ENCODE assay signal across 22 cellular contexts in genomic region chr2:69300650-69301049, GRCh38.
DNase-seq lines count a peak whose midpoint lies in the region; ATAC-seq, FAIRE-seq and TF ChIP-seq lines count a peak whose summit lies in the region.
"Had no signal": no experiment of that assay in that cellular context is flagged by ENCODE, and none has a peak within 500 bp of the region (broad histone marks: within the 10 kb centered on the region; RNA-seq: fewer than 3 reads in every experiment).

No MANE protein-coding gene starts in this region.

- CTCF ChIA-PET in A549 (lab: Yijun Ruan, JAX) = interaction anchor here (0.6 to 3.5 kb wide), 3 partner anchors 7 to 85 kb away, joined by 3 to 27 read pairs (median 3); no protein-coding TSS in a partner anchor

- POLR2A ChIA-PET in A549 (lab: Yijun Ruan, JAX) = no interaction called here

- H3K4me3 ChIP-seq in A549 (no peak overlapping the region), fibroblast of mammary gland (ENCODE audit: control insufficient read depth, low read depth, low read length) (no peak overlapping the region)
- H3K4me3 ChIP-seq: GM12878, GM23338, MG63, SK-N-MC had no signal

- H3K4me1 ChIP-seq in A549 = peaks cover 37% of the 10 kb centered on the region

- ATAC-seq in A549 = no peak
- no peak for ATAC-seq in GM21367 (IDR thresholded peaks at IDR 0.05; ENCODE audit: unreplicated experiment)
- no peak for ATAC-seq in HG02970 (IDR thresholded peaks at IDR 0.05; ENCODE audit: low FRiP score, unreplicated experiment)
- ATAC-seq: GM12878, GM23338 had no signal

- TF ChIP-seq RAD21 in A549 (conservative IDR thresholded peaks at IDR 0.05 in 1 of 2, IDR thresholded peaks at IDR 0.05 in 1 of 2) = no peak

- FAIRE-seq in A549 (lab: Jason Lieb, UNC) = no peak
- FAIRE-seq: GM12878, GM18507, GM19239 had no signal

- H3K27me3 Mint-ChIP-seq in HFFc6 (ENCODE audit: insufficient read depth) = no peaks in the 10 kb centered on the region; the same call in 1 of the 2 replicates

- DNase-seq in A549 (ENCODE audit: low read depth in 1 of 2, low spot score in 1 of 2) (no peak), MV-4-11 (lab: John Stamatoyannopoulos, UW) (peak; percentile 72), SKM-1 (lab: John Stamatoyannopoulos, UW; ENCODE audit: unreplicated experiment) (peak; percentile 41), fibroblast of mammary gland (ENCODE audit: low read depth) (peak; percentile 52), GM10266 (ENCODE audit: extremely low spot score) (no peak), HFFc6 (no peak)
- DNase-seq: 8988T, DMS53, MG63, NCI-H1417 treated with DMSO at 0.1 percent for 48 hours, NCI-H2029, NCI-H2171 treated with DMSO at 0.1 percent for 48 hours, NCI-H524 had no signal

- TF ChIP-seq EP300 in A549 (IDR thresholded peaks at IDR 0.05) = no peak

- H3K4me3 Mint-ChIP-seq in HFFc6 = no peak overlapping the region
- H3K4me3 Mint-ChIP-seq: GM23338 had no signal

- H3K27ac Mint-ChIP-seq in HFFc6 = no peak overlapping the region
- H3K27ac Mint-ChIP-seq: GM23338 had no signal

- peak overlapping the region; percentile 12 to 84; a peak in 5 of 6 replicates for H3K27ac ChIP-seq in A549
- H3K27ac ChIP-seq: C4-2B, KMS-11, SK-N-MC had no signal

- peaks cover 8% of the 10 kb centered on the region for H3K36me3 Mint-ChIP-seq in HFFc6 (ENCODE audit: low read depth)

- TF ChIP-seq POLR2A in A549 (IDR thresholded peaks at IDR 0.05; ENCODE audit: low read length) = no peak

- H3K4me2 ChIP-seq in A549 = no peak overlapping the region
- H3K4me2 ChIP-seq: GM23338, KMS-11 had no signal

- H3K4me1 Mint-ChIP-seq in HFFc6 (ENCODE audit: low read depth) = peaks cover 33% of the 10 kb centered on the region
- H3K4me1 Mint-ChIP-seq: GM23338 had no signal

- H3K9me3 ChIP-seq in A549 = peaks cover 8% of the 10 kb centered on the region; the same call in 1 of the 3 replicates
- H3K9me3 ChIP-seq: MG63 had no signal

- TF ChIP-seq CTCF in A549 (IDR thresholded peaks at IDR 0.05) = no peak
- TF ChIP-seq CTCF in fibroblast of mammary gland (conservative IDR thresholded peaks at IDR 0.05; ENCODE audit: control insufficient read depth, insufficient read depth, low read depth, low read length) = no peak
- no peak for TF ChIP-seq CTCF in GM10266 (IDR thresholded peaks at IDR 0.05; ENCODE audit: control insufficient read depth, insufficient read depth, low read depth, missing control alignments)
- TF ChIP-seq CTCF in HFFc6 (IDR thresholded peaks at IDR 0.05) = no peak

- peaks cover 8% of the 10 kb centered on the region; the same call in 1 of the 2 replicates for H3K9me3 Mint-ChIP-seq in HFFc6

- WGBS in A549 (ENCODE audit: missing lambda C conversion rate) = 85% methylated on average over 3 of the region's 3 CpGs

TF ChIP-seq in A549, 52 proteins besides CTCF, POLR2A, EP300 and RAD21:
- TF ChIP-seq CEBPB (IDR thresholded peaks at IDR 0.05) (peak in 1 of 2 experiments; percentile 68; a peak in 3 of 4 replicates), EHMT2 (IDR thresholded peaks at IDR 0.05; ENCODE audit: low read depth) (no peak)

Comparison
In these comparisons a context has a peak if more than half of its experiments do, and no peak if none do; other contexts are left out.
1. DNase-seq: peak in MV-4-11 (single experiment), SKM-1 (single experiment) and fibroblast of mammary gland (single experiment); none in A549 (0 of 2), GM10266 (single experiment) and HFFc6 (single experiment).